ENCODE assay signal across 8 cellular contexts in the genomic region with DNA sequence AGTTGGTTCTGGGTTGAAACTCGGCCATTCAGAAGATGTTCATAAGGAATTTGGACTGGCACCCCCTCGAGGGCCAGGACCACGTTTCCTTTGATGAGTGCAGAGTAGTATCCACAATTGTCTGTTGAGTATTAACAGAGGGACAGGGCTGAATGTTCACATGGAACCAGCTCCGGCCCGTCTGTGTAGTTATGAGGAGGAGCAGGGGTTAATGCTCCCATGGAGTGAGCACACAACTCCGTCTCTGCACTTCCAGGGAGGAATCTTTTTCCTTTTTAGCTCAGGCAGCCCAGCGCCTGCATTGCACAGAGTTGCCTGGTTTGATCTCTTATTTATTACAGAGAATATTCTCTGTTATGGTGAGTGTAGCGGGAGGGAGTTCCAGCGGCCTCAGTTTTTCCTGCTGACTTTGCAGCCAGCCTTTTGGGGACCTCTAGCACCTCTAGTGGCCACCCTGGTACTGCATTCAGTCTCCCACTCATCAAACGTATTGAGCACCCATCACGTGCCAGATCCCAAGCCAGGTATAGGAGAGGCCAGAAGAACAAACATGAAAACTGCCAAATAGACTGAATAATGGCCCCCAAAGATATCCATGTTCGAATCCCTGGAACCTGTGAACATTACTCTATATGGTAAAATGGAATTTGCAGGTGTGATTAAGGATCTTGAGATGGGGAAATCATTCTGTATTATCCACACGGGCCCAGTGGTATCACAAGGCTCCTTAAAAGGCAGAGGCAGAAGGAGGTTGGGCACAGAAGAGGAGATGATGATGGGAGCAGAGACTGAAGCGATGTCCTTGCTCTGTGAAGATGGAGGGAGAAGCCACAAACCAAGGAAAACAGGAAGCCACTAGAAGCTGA.
DNase-seq lines count a peak whose midpoint lies in the region; ATAC-seq and FAIRE-seq lines count a peak whose summit lies in the region.

No MANE protein-coding gene starts in this region.

- peak; percentile 93 for FAIRE-seq in GM19239 (lab: Jason Lieb, UNC)

- no peaks in the 10 kb centered on the region for H3K36me3 Mint-ChIP-seq in activated CD4-positive, alpha-beta memory T cell treated with anti-CD3 and anti-CD28 coated beads for 36 hours

- H2BK5ac ChIP-seq in mesenchymal stem cell (ENCODE audit: low read depth, low read length, poor library complexity, severe bottlenecking): no peak overlapping the region

- no peak overlapping the region for H3K4ac ChIP-seq in mesenchymal stem cell (ENCODE audit: low read depth in 1 of 2, low read length in 2 of 2)

- no peaks in the 10 kb centered on the region for H3K4me1 Mint-ChIP-seq in activated CD4-positive, alpha-beta memory T cell treated with anti-CD3 and anti-CD28 coated beads for 36 hours (ENCODE audit: low read depth)

- H2BK12ac ChIP-seq in mesenchymal stem cell (ENCODE audit: low read length in 2 of 2): no peak overlapping the region

- H3K4me3 Mint-ChIP-seq in activated CD4-positive, alpha-beta memory T cell treated with anti-CD3 and anti-CD28 coated beads for 36 hours: no peak overlapping the region

- H4K91ac ChIP-seq in mesenchymal stem cell (ENCODE audit: low read length): no peak overlapping the region

- no peak overlapping the region for H3K9ac ChIP-seq in mesenchymal stem cell (ENCODE audit: low read length)

- no peaks in the 10 kb centered on the region for H3K79me1 ChIP-seq in mesenchymal stem cell (replicated peaks; ENCODE audit: low read length, poor library complexity, severe bottlenecking)

- no peak overlapping the region for H2BK15ac ChIP-seq in mesenchymal stem cell (ENCODE audit: low read depth, poor library complexity, severe bottlenecking)

- 50% methylated on average over 13 of the region's 14 CpGs for WGBS in mesenchymal stem cell

- peaks cover 29% of the 10 kb centered on the region for H3K27me3 Mint-ChIP-seq in activated CD4-positive, alpha-beta memory T cell treated with anti-CD3 and anti-CD28 coated beads for 36 hours

- H3K4me2 ChIP-seq in mesenchymal stem cell (ENCODE audit: low read length, poor library complexity, severe bottlenecking): no peak overlapping the region

- no peak overlapping the region for H2BK120ac ChIP-seq in mesenchymal stem cell (ENCODE audit: low read depth, low read length)

- CTCF ChIA-PET in activated CD4-positive, alpha-beta memory T cell treated with anti-CD3 and anti-CD28 coated beads for 36 hours (lab: Charles Lee): interaction anchor here (0.7 to 2.4 kb wide), 9 partner anchors 10 to 134 kb away, joined by 3 to 12 read pairs (median 3); no protein-coding TSS in a partner anchor

- no peaks in the 10 kb centered on the region for H3K9me3 Mint-ChIP-seq in activated CD4-positive, alpha-beta memory T cell treated with anti-CD3 and anti-CD28 coated beads for 36 hours

- peak; percentile 32 for DNase-seq in A172 (ENCODE audit: low spot score)
- DNase-seq in GM19239 (ENCODE audit: insufficient read length, low spot score): peak; percentile 50
- peak; percentile 34 for DNase-seq in NCI-H446 treated with DMSO at 0.1 percent for 48 hours (lab: John Stamatoyannopoulos, UW)
- DNase-seq in activated CD4-positive, alpha-beta memory T cell treated with anti-CD3 and anti-CD28 coated beads for 36 hours: peak; percentile 79
- DNase-seq in effector CD8-positive, alpha-beta T cell (lab: John Stamatoyannopoulos, UW): peak; percentile 19
- DNase-seq in mesenchymal stem cell: peak; percentile 31
- DNase-seq in stimulated activated CD8-positive, alpha-beta memory T cell treated with anti-CD3 and anti-CD28 coated beads, Interleukin-2, amount 100 ng/mL, for 48 hours (ENCODE audit: low read depth in 2 of 2): peak; percentile 31 to 58

- H3K23ac ChIP-seq in mesenchymal stem cell (ENCODE audit: low read length in 2 of 2): no peak overlapping the region

- H4K8ac ChIP-seq in mesenchymal stem cell (ENCODE audit: low read length): no peak overlapping the region

- no peak overlapping the region for H3K14ac ChIP-seq in mesenchymal stem cell (ENCODE audit: low read length in 2 of 2)

- H3K27ac ChIP-seq in mesenchymal stem cell (ENCODE audit: low read length, poor library complexity, severe bottlenecking): no peak overlapping the region

- H3K27ac Mint-ChIP-seq in activated CD4-positive, alpha-beta memory T cell treated with anti-CD3 and anti-CD28 coated beads for 36 hours: no peak overlapping the region

- H3K36me3 ChIP-seq in mesenchymal stem cell (ENCODE audit: control insufficient read depth in 1 of 2, insufficient read depth in 2 of 2, low read depth in 1 of 2, low read length in 2 of 2): no peaks in the 10 kb centered on the region

- intact Hi-C loops in activated CD4-positive, alpha-beta memory T cell treated with anti-CD3 and anti-CD28 coated beads for 36 hours (cut with micrococcal nuclease): no loop called here

- H3K27me3 ChIP-seq in mesenchymal stem cell (ENCODE audit: control insufficient read depth in 1 of 2, insufficient read depth in 1 of 2, low read length in 2 of 2): peaks cover 0 to 69% of the 10 kb centered on the region in 2 experiments

- no peak overlapping the region for H2AFZ ChIP-seq in mesenchymal stem cell (ENCODE audit: low read depth, low read length)

- no peak overlapping the region for H2AK5ac ChIP-seq in mesenchymal stem cell (ENCODE audit: low read length, severe bottlenecking)

- H3K4me3 ChIP-seq in mesenchymal stem cell (ENCODE audit: insufficient read depth in 1 of 2, low read depth in 1 of 2, low read length in 2 of 2): no peak overlapping the region

- H3K18ac ChIP-seq in mesenchymal stem cell (ENCODE audit: low read depth in 1 of 2, low read length in 2 of 2): no peak overlapping the region

- H3K9me3 ChIP-seq in mesenchymal stem cell (ENCODE audit: control insufficient read depth, low read length): no peaks in the 10 kb centered on the region

- no peaks in the 10 kb centered on the region for H3K4me1 ChIP-seq in mesenchymal stem cell (ENCODE audit: control insufficient read depth, insufficient read depth, low read depth, low read length)

- ATAC-seq in HG03457 (IDR thresholded peaks at IDR 0.05; ENCODE audit: unreplicated experiment): no peak

- POLR2A ChIA-PET in activated CD4-positive, alpha-beta memory T cell treated with anti-CD3 and anti-CD28 coated beads for 36 hours (lab: Charles Lee): no interaction called here

Comparison
In these comparisons a context has a peak if more than half of its experiments do, and no peak if none do; other contexts are left out.
1. DNase-seq: peak in every context shown above with its lines; median percentile 79 in activated CD4-positive, alpha-beta memory T cell treated with anti-CD3 and anti-CD28 coated beads for 36 hours; 50 in GM19239; 44 in stimulated activated CD8-positive, alpha-beta memory T cell treated with anti-CD3 and anti-CD28 coated beads, Interleukin-2, amount 100 ng/mL, for 48 hours; 34 in NCI-H446 treated with DMSO at 0.1 percent for 48 hours; 32 in A172; 31 in mesenchymal stem cell; 19 in effector CD8-positive, alpha-beta T cell.